Comparison of ENCODE assay signal across 8 cellular contexts in the genomic region with DNA sequence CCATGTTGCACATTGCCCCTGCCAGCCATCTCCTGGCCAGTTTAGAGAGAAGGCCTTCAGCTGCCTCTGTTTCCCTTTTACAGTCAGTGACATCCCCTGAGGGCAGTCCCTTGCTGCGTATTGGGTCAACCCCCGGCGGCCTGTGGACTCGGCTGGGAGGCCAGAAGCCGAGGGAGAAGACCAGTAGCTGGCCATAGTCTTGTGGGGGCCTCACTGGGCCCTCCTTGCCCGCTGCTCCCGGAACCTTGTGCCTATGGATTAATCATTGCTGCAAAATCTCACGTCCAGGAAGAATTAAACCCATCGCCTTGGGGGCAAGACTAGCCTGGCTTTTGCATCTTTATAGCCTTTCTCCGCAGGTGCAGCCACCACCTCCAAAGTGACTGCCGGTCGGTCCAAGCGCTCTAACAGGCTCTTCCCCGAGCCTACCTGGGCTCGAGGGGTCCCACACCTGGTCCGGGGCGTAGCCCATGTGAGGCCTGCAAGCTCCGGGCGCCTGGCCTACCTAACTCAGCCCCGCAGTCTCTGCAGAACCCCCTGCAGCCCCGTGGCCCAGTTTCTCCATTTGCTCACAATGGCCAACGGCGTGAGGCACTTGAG. TPM values are rescaled to one million over a fixed set of nuclear protein-coding genes. Genes with fewer than 3 reads are reported as not detected.
A peak's percentile ranks its signal among the peaks of the same experiment; 100 is the strongest.
DNase-seq lines count a peak whose midpoint lies in the region; ATAC-seq, FAIRE-seq and TF ChIP-seq lines count a peak whose summit lies in the region.

No MANE protein-coding gene starts in this region.

- H3K4me1 ChIP-seq in A673 (ENCODE audit: insufficient read depth, low read length, poor library complexity, severe bottlenecking) (peaks cover 38% of the 10 kb centered on the region), muscle layer of colon (ENCODE audit: insufficient read depth, low read length) (peaks cover 26% of the 10 kb centered on the region)

- no peaks in the 10 kb centered on the region for H3K9me3 ChIP-seq in A673 (ENCODE audit: low read depth, low read length, poor library complexity, severe bottlenecking)
- H3K9me3 ChIP-seq in muscle layer of colon (ENCODE audit: low read length), result no peaks in the 10 kb centered on the region

- CTCF ChIA-PET in A673 (lab: Charles Lee), result interaction anchor here (0.7 to 1.5 kb wide), 2 partner anchors 11 to 284 kb away, joined by 3 to 10 read pairs; no protein-coding TSS in a partner anchor

- H3K36me3 ChIP-seq in A673 (ENCODE audit: insufficient read depth, low read length, poor library complexity, severe bottlenecking) (peaks cover 21% of the 10 kb centered on the region), bronchial epithelial cell (ENCODE audit: control insufficient read depth, insufficient read depth, low read length) (peaks cover 20% of the 10 kb centered on the region), muscle layer of colon (ENCODE audit: insufficient read depth, low read length) (no peaks in the 10 kb centered on the region)

- TF ChIP-seq CTCF in A673 (conservative IDR thresholded peaks at IDR 0.05; ENCODE audit: low read depth, low read length), result no peak
- TF ChIP-seq CTCF in bronchial epithelial cell (IDR thresholded peaks at IDR 0.05; ENCODE audit: insufficient read depth, low read length, severe bottlenecking), result no peak

- intact Hi-C loops in A673 (cut with micrococcal nuclease; ENCODE audit: unreplicated experiment), result loop anchor here (5.0 kb wide), 1 partner anchor 280 kb away; the partner anchor contains the start of genes CHP1 and EXD1

- H3K4me3 ChIP-seq in A673 (ENCODE audit: low read depth, low read length, poor library complexity, severe bottlenecking) (peak overlapping the region; percentile 69), bronchial epithelial cell (ENCODE audit: low read depth, low read length) (peak overlapping the region; percentile 96), muscle layer of colon (ENCODE audit: low read depth in 1 of 2, low read length in 2 of 2) (peak overlapping the region; percentile 62 to 84)

- FAIRE-seq in bronchial epithelial cell (lab: Jason Lieb, UNC), result no peak

- H3K27me3 ChIP-seq in A673 (replicated peaks; ENCODE audit: insufficient read depth, low read depth, low read length, poor library complexity) (no peaks in the 10 kb centered on the region), bronchial epithelial cell (ENCODE audit: control insufficient read depth, insufficient read depth, low read length) (no peaks in the 10 kb centered on the region), muscle layer of colon (ENCODE audit: control insufficient read depth in 1 of 2, insufficient read depth in 2 of 2, low read length in 2 of 2) (no peaks in the 10 kb centered on the region)

- no TSS peak for BruUV-seq in A673 (replicated peaks; lab: Mats Ljungman, UMichigan)

- ATAC-seq in HG03175 (IDR thresholded peaks at IDR 0.05; ENCODE audit: unreplicated experiment) (peak; percentile 2), HG03342 (IDR thresholded peaks at IDR 0.05; ENCODE audit: unreplicated experiment) (no peak), GM18520 (IDR thresholded peaks at IDR 0.05; ENCODE audit: unreplicated experiment) (no peak)

- POLR2A ChIA-PET in A673 (lab: Charles Lee; ENCODE audit: low non-redundant PET), result no interaction called here

- no peak overlapping the region for H3K9ac ChIP-seq in muscle layer of colon (ENCODE audit: low read length)

- DNase-seq in A673 (ENCODE audit: low spot score) (no peak), bronchial epithelial cell (ENCODE audit: low read depth) (no peak), A172 (ENCODE audit: low spot score) (no peak)
- no peak for DNase-seq in stimulated activated CD4-positive, alpha-beta T cell treated with anti-CD3 and anti-CD28 coated beads, Interleukin-1b, Interleukin-23, amount 100 ng/mL, for 48 hours

- H3K27ac ChIP-seq in A673 (ENCODE audit: low read depth, low read length, poor library complexity, severe bottlenecking) (peak overlapping the region; percentile 99), muscle layer of colon (ENCODE audit: low read depth, low read length) (peak overlapping the region; percentile 78)

RNA-seq across cellular contexts. Expression of gene CHAC1, which starts 0.9 kb away (rescaled TPM):
- 11.6 and 26.8 TPM in 2 replicates for total RNA-seq in A673 (2021)
- 24.7 and 59.8 TPM in 2 replicates for total RNA-seq in bronchial epithelial cell
- 4.7 and 5.8 TPM in 2 replicates for total RNA-seq in A172 (2014; rRNA removed; shearing (Covaris generic))

RNA-seq across cellular contexts. Expression of gene DLL4, which starts 23.3 kb away (rescaled TPM):
- total RNA-seq in A673 (2021) (0.11 and 0.15 TPM in 2 replicates), bronchial epithelial cell (0.13 TPM in 1 of 2 replicates, not detected in the other)
- not detected in 2 replicates for total RNA-seq in A172 (2014; rRNA removed; shearing (Covaris generic))

RNA-seq across cellular contexts. Expression of gene VPS18, which starts 58.2 kb away (rescaled TPM):
- total RNA-seq in A673 (2021) (21.9 and 23.8 TPM in 2 replicates), bronchial epithelial cell (26.3 and 30.6 TPM in 2 replicates)
- 39.7 and 41.7 TPM in 2 replicates for total RNA-seq in A172 (2014; rRNA removed; shearing (Covaris generic))
